In the genomic region with DNA sequence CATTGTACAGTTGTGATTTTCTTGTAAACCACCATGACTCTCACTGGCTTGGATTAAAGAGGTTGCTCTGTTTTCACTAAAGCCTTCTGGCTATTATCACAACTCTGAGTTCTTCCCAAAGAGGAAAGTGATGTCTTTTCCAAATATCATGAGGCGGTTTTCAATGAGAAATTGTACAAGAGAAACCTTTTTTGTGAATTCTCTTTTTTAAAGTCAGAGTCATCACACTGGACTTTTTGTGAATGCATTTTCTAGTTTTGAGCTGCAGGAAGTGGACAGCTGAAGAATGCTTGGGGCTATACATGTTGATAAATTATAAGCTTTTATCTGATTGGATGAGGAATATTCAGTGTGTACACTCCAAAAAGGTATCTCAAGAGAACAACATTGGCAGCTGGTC, we compare ENCODE assay signal across 23 cellular contexts.
"Had no signal": no experiment of that assay in that cellular context is flagged by ENCODE, and none has a peak within 500 bp of the region (broad histone marks: within the 10 kb centered on the region; RNA-seq: fewer than 3 reads in every experiment).

No MANE protein-coding gene starts in this region.

- ATAC-seq: naive thymus-derived CD4-positive, alpha-beta T cell; psoas muscle; right cardiac atrium; right lobe of liver; stimulated activated effector memory CD8-positive, alpha-beta T cell treated with anti-CD3 and anti-CD28 coated beads, Interleukin-12 subunit alpha, Interleukin-12 subunit beta, amount 100 ng/mL, for 72 hours; stimulated activated naive B cell treated with anti-CD40 and anti-IgM and Interleukin-4, amounts not matched to agents 10 μg/mL and 1 μg/mL and 100 μg/mL, for 72 hours; stimulated activated naive CD8-positive, alpha-beta T cell treated with anti-CD3 and anti-CD28 coated beads, Interleukin-15, amount 100 ng/mL, for 72 hours; upper lobe of right lung had no signal

- DNase-seq: naive thymus-derived CD4-positive, alpha-beta T cell; occipital lobe; ovary; posterior cingulate gyrus; psoas muscle; right cardiac atrium; right lobe of liver; sigmoid colon; small intestine; stimulated activated CD4-positive, alpha-beta T cell treated with anti-CD3 and anti-CD28 coated beads, Interleukin-15, amount 100 ng/mL, for 24 hours; stimulated activated CD4-positive, alpha-beta T cell treated with anti-CD3 and anti-CD28 coated beads, Interleukin-2, amount 100 ng/mL, for 24 hours; stimulated activated CD4-positive, alpha-beta T cell treated with anti-CD3 and anti-CD28 coated beads, Interleukin-2, amount 100 ng/mL, for 48 hours; stimulated activated CD4-positive, alpha-beta T cell treated with anti-CD3 and anti-CD28 coated beads, Interleukin-4, amount 100 ng/mL, for 24 hours; stimulated activated naive B cell treated with anti-CD40 and anti-IgM and Interleukin-4, amounts not matched to agents 10 μg/mL and 1 μg/mL and 100 μg/mL, for 72 hours; stimulated activated naive CD4-positive, alpha-beta T cell treated with Interleukin-2 at 50 U/mL for 16 hours; stimulated activated naive CD8-positive, alpha-beta T cell treated with anti-CD3 and anti-CD28 coated beads, Interleukin-15, amount 100 ng/mL, for 72 hours; substantia nigra; testis; tibial artery; transverse colon; upper lobe of right lung; uterus had no signal
